In the genomic region with DNA sequence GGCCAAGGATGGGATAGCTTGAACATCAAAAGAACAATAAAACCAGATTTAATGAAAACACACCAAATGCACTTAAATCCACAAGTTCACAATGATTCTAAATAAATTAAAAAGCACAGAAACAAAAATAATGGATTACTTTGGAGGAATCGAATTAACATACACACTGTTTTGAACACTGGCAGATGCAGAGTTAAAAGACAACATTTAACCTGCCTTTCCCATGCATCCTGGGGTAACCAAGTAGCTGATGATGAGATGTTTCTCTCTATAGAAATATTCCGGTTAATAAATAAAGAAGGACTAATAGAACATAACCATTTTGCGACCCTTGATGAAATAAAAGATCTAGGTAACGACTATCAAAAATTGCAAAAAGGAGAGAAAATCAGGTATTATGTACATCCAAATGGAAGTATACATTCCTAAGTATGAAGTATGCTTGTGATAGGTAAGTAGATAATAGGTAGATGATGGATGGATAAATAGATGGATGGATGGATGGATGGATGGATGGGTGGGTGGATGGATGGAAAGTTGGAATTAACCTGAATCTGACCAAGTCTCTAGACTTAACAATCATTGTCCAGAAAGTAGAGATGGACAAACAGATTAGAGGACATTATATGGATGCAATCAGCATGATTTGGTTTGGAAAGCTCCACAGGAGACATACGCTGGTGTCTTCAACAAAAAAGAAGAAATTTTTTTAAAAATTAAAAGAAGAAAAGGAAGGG, we compare ENCODE assay signal across 6 cellular contexts. TPM values are rescaled to one million over a fixed set of nuclear protein-coding genes. Genes with fewer than 3 reads are reported as not detected.
"Had no signal": no experiment of that assay in that cellular context is flagged by ENCODE, and none has a peak within 500 bp of the region (broad histone marks: within the 10 kb centered on the region; RNA-seq: fewer than 3 reads in every experiment).

No MANE protein-coding gene starts in this region.

- H3K36me3 Mint-ChIP-seq: IgD-negative memory B cell had no signal

- H3K27me3 Mint-ChIP-seq: IgD-negative memory B cell had no signal

- H3K4me3 Mint-ChIP-seq: IgD-negative memory B cell had no signal

- DNase-seq: IMR-90, KBM-7, KG1 had no signal

- H3K27ac Mint-ChIP-seq: IgD-negative memory B cell had no signal

- H3K4me1 Mint-ChIP-seq: IgD-negative memory B cell had no signal

RNA-seq across cellular contexts. Expression of gene MYCN, which starts 57.4 kb away (rescaled TPM):
- polyA plus RNA-seq: HepG2, IgD-negative memory B cell, IMR-90, K562 had no signal
